Comparison of ENCODE assay signal across 19 cellular contexts in the genomic region with DNA sequence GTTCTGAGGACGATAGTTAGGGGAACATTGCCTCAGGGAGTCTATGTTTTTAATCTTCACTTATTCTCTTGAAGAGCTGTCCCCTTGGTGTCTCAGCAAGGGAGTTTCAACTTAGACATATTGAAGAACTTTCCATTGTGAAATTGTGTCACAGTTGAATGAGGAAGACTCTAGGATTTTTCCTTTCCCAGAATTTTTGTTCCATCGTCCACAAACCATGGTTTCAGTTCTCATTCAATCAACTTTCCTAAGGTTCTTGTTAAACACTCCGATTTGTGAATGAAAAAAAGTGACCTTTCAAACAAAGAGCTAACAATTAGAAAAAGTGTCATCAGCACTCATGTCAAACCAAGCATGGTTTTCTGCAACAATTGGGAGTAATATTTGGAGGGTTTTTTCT.
A peak's percentile ranks its signal among the peaks of the same experiment; 100 is the strongest.
DNase-seq lines count a peak whose midpoint lies in the region; ATAC-seq and TF ChIP-seq lines count a peak whose summit lies in the region.
"Had no signal": no experiment of that assay in that cellular context is flagged by ENCODE, and none has a peak within 500 bp of the region (broad histone marks: within the 10 kb centered on the region; RNA-seq: fewer than 3 reads in every experiment).

No MANE protein-coding gene starts in this region.

- peak overlapping the region; percentile 95 for H3K4me2 ChIP-seq in KMS-11

- intact Hi-C loops in activated CD4-positive, alpha-beta T cell treated with anti-CD3 and anti-CD28 coated beads for 36 hours (cut with DNase I, micrococcal nuclease), result loop anchor here in 1 of 2 experiments (5.0 kb wide), 1 partner anchor 126 kb away; no protein-coding TSS in a partner anchor

- H3K9me3 ChIP-seq in WERI-Rb-1 (ENCODE audit: severe bottlenecking), result no peaks in the 10 kb centered on the region
- H3K9me3 ChIP-seq: pancreas, right atrium auricular region had no signal

- H4K20me1 ChIP-seq in KMS-11 (ENCODE audit: insufficient read depth), result no peaks in the 10 kb centered on the region

- H3K36me3 ChIP-seq in KMS-11 (ENCODE audit: insufficient read depth), result no peaks in the 10 kb centered on the region
- no peaks in the 10 kb centered on the region for H3K36me3 ChIP-seq in WERI-Rb-1
- H3K36me3 ChIP-seq: cardiac muscle cell, pancreas, right atrium auricular region, stomach had no signal

- ATAC-seq in activated CD4-positive, alpha-beta T cell treated with anti-CD3 and anti-CD28 coated beads for 36 hours, result no peak
- no peak for ATAC-seq in natural killer cell treated with Interleukin-12 subunit alpha and Interleukin-12 subunit beta and Interleukin-15 and Interleukin-18, amount 100 ng/mL, for 72 hours
- ATAC-seq in HG03457 (IDR thresholded peaks at IDR 0.05; ENCODE audit: unreplicated experiment), result no peak

- TF ChIP-seq CTCF in KMS-11 (conservative IDR thresholded peaks at IDR 0.05; ENCODE audit: low read depth, low read length) (no peak), WERI-Rb-1 (IDR thresholded peaks at IDR 0.05; ENCODE audit: low read depth, low read length) (no peak)

- no peak overlapping the region for H3K4me3 Mint-ChIP-seq in activated CD4-positive, alpha-beta T cell treated with anti-CD3 and anti-CD28 coated beads for 36 hours
- no peak overlapping the region for H3K4me3 Mint-ChIP-seq in activated naive CD8-positive, alpha-beta T cell treated with anti-CD3 and anti-CD28 coated beads for 36 hours
- peak overlapping the region; percentile 56 for H3K4me3 Mint-ChIP-seq in natural killer cell treated with Interleukin-12 subunit alpha and Interleukin-12 subunit beta and Interleukin-15 and Interleukin-18, amount 100 ng/mL, for 72 hours
- H3K4me3 Mint-ChIP-seq: B cell, nephron had no signal

- peak overlapping the region; percentile 19 for H2AFZ ChIP-seq in KMS-11 (ENCODE audit: low read depth)

- peak overlapping the region; percentile 26; the same call in 1 of the 2 replicates for H3K9ac ChIP-seq in KMS-11

- no peaks in the 10 kb centered on the region for H3K9me3 Mint-ChIP-seq in activated CD4-positive, alpha-beta T cell treated with anti-CD3 and anti-CD28 coated beads for 36 hours (ENCODE audit: low read depth)
- no peaks in the 10 kb centered on the region for H3K9me3 Mint-ChIP-seq in activated naive CD8-positive, alpha-beta T cell treated with anti-CD3 and anti-CD28 coated beads for 36 hours
- no peaks in the 10 kb centered on the region for H3K9me3 Mint-ChIP-seq in natural killer cell treated with Interleukin-12 subunit alpha and Interleukin-12 subunit beta and Interleukin-15 and Interleukin-18, amount 100 ng/mL, for 72 hours
- H3K9me3 Mint-ChIP-seq: nephron had no signal

- H3K4me3 ChIP-seq in KMS-11 (IDR thresholded peaks at IDR 0.05; ENCODE audit: insufficient read depth, low read depth, low read length) (no peak overlapping the region), WERI-Rb-1 (ENCODE audit: low read depth, low read length) (no peak overlapping the region)
- H3K4me3 ChIP-seq: cardiac muscle cell, pancreas, right atrium auricular region, stomach had no signal

- H3K27me3 ChIP-seq in KMS-11 (ENCODE audit: insufficient read depth, low read depth) (no peaks in the 10 kb centered on the region; the same call in 1 of the 2 replicates), WERI-Rb-1 (ENCODE audit: insufficient read depth, low read depth, severe bottlenecking) (no peaks in the 10 kb centered on the region)
- H3K27me3 ChIP-seq: cardiac muscle cell, pancreas, right atrium auricular region, stomach had no signal

- POLR2A ChIA-PET in activated CD4-positive, alpha-beta T cell treated with anti-CD3 and anti-CD28 coated beads for 36 hours (lab: Charles Lee), result interaction anchor here (0.7 kb wide), 1 partner anchor 40 kb away, joined by 3 read pairs; no protein-coding TSS in a partner anchor

- H3K27ac Mint-ChIP-seq in activated CD4-positive, alpha-beta T cell treated with anti-CD3 and anti-CD28 coated beads for 36 hours, result peak overlapping the region; percentile 1
- peak overlapping the region; percentile 65 for H3K27ac Mint-ChIP-seq in activated naive CD8-positive, alpha-beta T cell treated with anti-CD3 and anti-CD28 coated beads for 36 hours
- peak overlapping the region; percentile 29 to 45 for H3K27ac Mint-ChIP-seq in natural killer cell treated with Interleukin-12 subunit alpha and Interleukin-12 subunit beta and Interleukin-15 and Interleukin-18, amount 100 ng/mL, for 72 hours
- H3K27ac Mint-ChIP-seq: B cell, nephron had no signal

- H3K27me3 Mint-ChIP-seq in activated CD4-positive, alpha-beta T cell treated with anti-CD3 and anti-CD28 coated beads for 36 hours, result no peaks in the 10 kb centered on the region
- no peaks in the 10 kb centered on the region for H3K27me3 Mint-ChIP-seq in activated naive CD8-positive, alpha-beta T cell treated with anti-CD3 and anti-CD28 coated beads for 36 hours
- peaks cover 1 to 7% of the 10 kb centered on the region in 2 donors for H3K27me3 Mint-ChIP-seq in natural killer cell treated with Interleukin-12 subunit alpha and Interleukin-12 subunit beta and Interleukin-15 and Interleukin-18, amount 100 ng/mL, for 72 hours

- peaks cover 25% of the 10 kb centered on the region for H3K4me1 Mint-ChIP-seq in activated CD4-positive, alpha-beta T cell treated with anti-CD3 and anti-CD28 coated beads for 36 hours
- H3K4me1 Mint-ChIP-seq in activated naive CD8-positive, alpha-beta T cell treated with anti-CD3 and anti-CD28 coated beads for 36 hours, result peaks cover 17% of the 10 kb centered on the region
- peaks cover 23 to 31% of the 10 kb centered on the region in 2 donors for H3K4me1 Mint-ChIP-seq in natural killer cell treated with Interleukin-12 subunit alpha and Interleukin-12 subunit beta and Interleukin-15 and Interleukin-18, amount 100 ng/mL, for 72 hours (ENCODE audit: low read depth in 2 of 2)
- H3K4me1 Mint-ChIP-seq: B cell, nephron had no signal

- H3K4me1 ChIP-seq in KMS-11 (ENCODE audit: low read depth, poor library complexity, severe bottlenecking), result peaks cover 26% of the 10 kb centered on the region
- H3K4me1 ChIP-seq: pancreas, right atrium auricular region had no signal

- H3K36me3 Mint-ChIP-seq in activated CD4-positive, alpha-beta T cell treated with anti-CD3 and anti-CD28 coated beads for 36 hours (ENCODE audit: low read depth), result no peaks in the 10 kb centered on the region
- no peaks in the 10 kb centered on the region for H3K36me3 Mint-ChIP-seq in activated naive CD8-positive, alpha-beta T cell treated with anti-CD3 and anti-CD28 coated beads for 36 hours
- no peaks in the 10 kb centered on the region for H3K36me3 Mint-ChIP-seq in natural killer cell treated with Interleukin-12 subunit alpha and Interleukin-12 subunit beta and Interleukin-15 and Interleukin-18, amount 100 ng/mL, for 72 hours

- CTCF ChIA-PET in activated CD4-positive, alpha-beta T cell treated with anti-CD3 and anti-CD28 coated beads for 36 hours (lab: Charles Lee), result interaction anchor here (1.3 to 1.5 kb wide), 2 partner anchors 13 to 26 kb away, joined by 3 read pairs; no protein-coding TSS in a partner anchor

- DNase-seq in activated CD4-positive, alpha-beta T cell treated with anti-CD3 and anti-CD28 coated beads for 36 hours, result no peak
- no peak for DNase-seq in activated CD4-positive, alpha-beta T cell treated with anti-CD3 and anti-CD28 coated beads, Interleukin-2, amount 50 U/mL, for 4 hours
- DNase-seq in activated naive CD8-positive, alpha-beta T cell treated with anti-CD3 and anti-CD28 coated beads for 36 hours, result no peak
- DNase-seq in natural killer cell treated with Interleukin-12 subunit alpha and Interleukin-12 subunit beta and Interleukin-15 and Interleukin-18, amount 100 ng/mL, for 72 hours (ENCODE audit: low spot score), result no peak
- DNase-seq in NCI-H2029 (lab: John Stamatoyannopoulos, UW) (no peak), WERI-Rb-1 (no peak)
- DNase-seq: amniotic stem cell, dermis blood vessel endothelial cell, EL, NCI-H1417 treated with DMSO at 0.1 percent for 48 hours, NCI-H510A treated with DMSO at 0.1 percent for 48 hours, pancreas, stomach had no signal

- peak overlapping the region; percentile 63 for H3K27ac ChIP-seq in KMS-11
- no peak overlapping the region for H3K27ac ChIP-seq in WERI-Rb-1
- H3K27ac ChIP-seq: cardiac muscle cell, pancreas, right atrium auricular region, stomach had no signal

- no peaks in the 10 kb centered on the region for H3K79me2 ChIP-seq in KMS-11 (ENCODE audit: insufficient read depth, low read depth)

Comparison
In these comparisons a context has a peak if more than half of its experiments do, and no peak if none do; other contexts are left out.
1. H3K27ac Mint-ChIP-seq: peak in every context shown above with its lines; median percentile 65 in activated naive CD8-positive, alpha-beta T cell treated with anti-CD3 and anti-CD28 coated beads for 36 hours; 37 in natural killer cell treated with Interleukin-12 subunit alpha and Interleukin-12 subunit beta and Interleukin-15 and Interleukin-18, amount 100 ng/mL, for 72 hours; 1 in activated CD4-positive, alpha-beta T cell treated with anti-CD3 and anti-CD28 coated beads for 36 hours.